Comparison of ENCODE assay signal across 27 cellular contexts in the genomic region with DNA sequence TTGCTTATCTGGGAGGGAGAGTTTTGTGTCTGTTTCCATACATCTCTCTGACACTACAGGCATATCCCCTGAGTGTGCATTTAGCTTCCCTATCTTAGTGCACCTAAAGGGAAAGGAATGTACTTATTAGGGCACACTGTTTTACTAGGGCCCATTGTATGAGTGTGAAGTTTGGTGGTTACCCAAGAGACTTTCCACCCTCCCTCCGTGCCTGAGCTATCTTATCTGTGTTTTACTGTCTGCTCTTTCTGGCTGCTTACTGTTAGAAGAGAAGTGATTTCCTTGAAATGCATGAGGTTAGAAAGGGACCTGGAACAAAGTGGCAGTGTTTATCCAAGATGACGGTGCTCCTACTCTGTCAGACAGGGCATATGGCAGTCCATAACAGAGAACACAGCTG. TPM values are rescaled to one million over a fixed set of nuclear protein-coding genes. Genes with fewer than 3 reads are reported as not detected.
"Had no signal": no experiment of that assay in that cellular context is flagged by ENCODE, and none has a peak within 500 bp of the region (broad histone marks: within the 10 kb centered on the region; RNA-seq: fewer than 3 reads in every experiment).

No MANE protein-coding gene starts in this region.

- ATAC-seq: activated CD8-positive, alpha-beta T cell treated with anti-CD3 and anti-CD28 coated beads, Interleukin-2, amount 10 ng/mL, durations not matched to agents 7 days and 5 days; activated naive CD4-positive, alpha-beta T cell treated with anti-CD3 and anti-CD28 coated beads, Interleukin-2, amount 50 U/mL, for 72 hours; activated naive CD8-positive, alpha-beta T cell treated with anti-CD3 and anti-CD28 coated beads, Interleukin-2, amount 50 U/mL, for 24 hours; activated T-cell treated with anti-CD3 and anti-CD28 coated beads, Interleukin-2, amount 50 U/mL, for 4 hours; body of pancreas; T-helper 17 cell; WTC11 had no signal

- H3K9me3 Mint-ChIP-seq: activated naive CD4-positive, alpha-beta T cell treated with anti-CD3 and anti-CD28 coated beads, Interleukin-2, amount 50 U/mL, for 72 hours; activated naive CD8-positive, alpha-beta T cell treated with anti-CD3 and anti-CD28 coated beads, Interleukin-2, amount 50 U/mL, for 24 hours; activated T-cell treated with anti-CD3 and anti-CD28 coated beads, Interleukin-2, amount 50 U/mL, for 4 hours had no signal

- H3K27ac Mint-ChIP-seq: activated CD8-positive, alpha-beta T cell treated with anti-CD3 and anti-CD28 coated beads, Interleukin-2, amount 10 ng/mL, durations not matched to agents 7 days and 5 days; activated naive CD4-positive, alpha-beta T cell treated with anti-CD3 and anti-CD28 coated beads, Interleukin-2, amount 50 U/mL, for 72 hours; activated naive CD8-positive, alpha-beta T cell treated with anti-CD3 and anti-CD28 coated beads, Interleukin-2, amount 50 U/mL, for 24 hours; T-helper 17 cell; WTC11 had no signal

- H3K4me1 ChIP-seq: ascending aorta, body of pancreas had no signal

- H3K9me3 ChIP-seq: ascending aorta, body of pancreas had no signal

- H3K4me3 ChIP-seq: ascending aorta, body of pancreas had no signal

- H3K27me3 ChIP-seq: ascending aorta had no signal

- H3K4me1 Mint-ChIP-seq: activated naive CD8-positive, alpha-beta T cell treated with anti-CD3 and anti-CD28 coated beads, Interleukin-2, amount 50 U/mL, for 24 hours; T-helper 17 cell had no signal

- H3K36me3 Mint-ChIP-seq: activated naive CD4-positive, alpha-beta T cell treated with anti-CD3 and anti-CD28 coated beads, Interleukin-2, amount 50 U/mL, for 72 hours; WTC11 had no signal

- DNase-seq: activated CD4-positive, alpha-beta T cell treated with anti-CD3 and anti-CD28 coated beads for 48 hours; activated CD4-positive, alpha-beta T cell treated with anti-CD3 and anti-CD28 coated beads, Interleukin-2, amount 50 U/mL, for 4 hours; activated CD4-positive, CD25-positive, alpha-beta regulatory T cell treated with anti-CD3 and anti-CD28 coated beads, Interleukin-2, amount 50 U/mL, for 72 hours; activated CD8-positive, alpha-beta T cell treated with anti-CD3 and anti-CD28 coated beads, Interleukin-2, amount 10 ng/mL, durations not matched to agents 7 days and 5 days; activated effector memory CD4-positive, alpha-beta T cell treated with anti-CD3 and anti-CD28 coated beads, Interleukin-2, amount 50 U/mL, for 16 hours; activated naive CD4-positive, alpha-beta T cell treated with Interleukin-2 at 50 U/mL for 16 hours; activated naive CD8-positive, alpha-beta T cell treated with anti-CD3 and anti-CD28 coated beads, Interleukin-2, amount 50 U/mL, for 24 hours; activated T-cell treated with anti-CD3 and anti-CD28 coated beads, Interleukin-2, amount 50 U/mL, for 4 hours; amniotic stem cell; body of pancreas; KG1; NCI-H1092; NCI-H1417; NCI-H1930; NCI-H2107; NCI-H2171 treated with DMSO at 0.1 percent for 48 hours; NCI-H510A treated with DMSO at 0.1 percent for 48 hours; NCI-H69; NK-92 treated with Interleukin-12 subunit alpha and Interleukin-12 subunit beta, amount 100 ng/mL, for 24 hours; SIG-M5; T-helper 17 cell; T-helper 9 cell had no signal

- H3K27ac ChIP-seq: ascending aorta, body of pancreas had no signal

- H3K4me3 Mint-ChIP-seq: activated CD8-positive, alpha-beta T cell treated with anti-CD3 and anti-CD28 coated beads, Interleukin-2, amount 10 ng/mL, durations not matched to agents 7 days and 5 days; activated naive CD8-positive, alpha-beta T cell treated with anti-CD3 and anti-CD28 coated beads, Interleukin-2, amount 50 U/mL, for 24 hours; activated T-cell treated with anti-CD3 and anti-CD28 coated beads, Interleukin-2, amount 50 U/mL, for 4 hours; T-helper 17 cell; WTC11 had no signal

- H3K36me3 ChIP-seq: ascending aorta had no signal

RNA-seq across cellular contexts. Expression of gene SVOP, which starts 8.5 kb away (rescaled TPM):
- total RNA-seq: activated CD8-positive, alpha-beta T cell treated with anti-CD3 and anti-CD28 coated beads, Interleukin-2, amount 10 ng/mL, durations not matched to agents 7 days and 5 days; activated naive CD4-positive, alpha-beta T cell treated with anti-CD3 and anti-CD28 coated beads, Interleukin-2, amount 50 U/mL, for 72 hours; activated T-cell treated with anti-CD3 and anti-CD28 coated beads, Interleukin-2, amount 50 U/mL, for 4 hours; ascending aorta; LHCN-M2; M059J; T-helper 17 cell had no signal
